8 cellular contexts compared by ENCODE assay signal in genomic region chr16:31032736-31033708, GRCh38. TPM values are rescaled to one million over a fixed set of nuclear protein-coding genes. Genes with fewer than 3 reads are reported as not detected.
DNase-seq lines count a peak whose midpoint lies in the region; ATAC-seq, FAIRE-seq and TF ChIP-seq lines count a peak whose summit lies in the region.

A gene with protein sequence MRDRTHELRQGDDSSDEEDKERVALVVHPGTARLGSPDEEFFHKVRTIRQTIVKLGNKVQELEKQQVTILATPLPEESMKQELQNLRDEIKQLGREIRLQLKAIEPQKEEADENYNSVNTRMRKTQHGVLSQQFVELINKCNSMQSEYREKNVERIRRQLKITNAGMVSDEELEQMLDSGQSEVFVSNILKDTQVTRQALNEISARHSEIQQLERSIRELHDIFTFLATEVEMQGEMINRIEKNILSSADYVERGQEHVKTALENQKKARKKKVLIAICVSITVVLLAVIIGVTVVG (plus strand): TSS chr16:31033558. CDS start chr16:31033806, 248 bp downstream.

- TF ChIP-seq CTCF in heart right ventricle (IDR thresholded peaks at IDR 0.05) = peak in 1 of 9 donors; percentile 13
- no peak for TF ChIP-seq CTCF in upper lobe of right lung (IDR thresholded peaks at IDR 0.05)

- ATAC-seq in HG02852 (IDR thresholded peaks at IDR 0.05; ENCODE audit: unreplicated experiment) (peak; percentile 79), heart right ventricle (peak; percentile 92 to 98 (median 96)), upper lobe of right lung (peak; percentile 94)

- intact Hi-C loops in T-helper 1 cell treated with Interleukin-12 subunit alpha and Interleukin-12 subunit beta and Interleukin-4 antibody, amounts not matched to agents 30 ng/mL and 1 ng/mL, for 36 hours (cut with micrococcal nuclease) = loop anchor here (1.0 to 5.0 kb wide), 12 partner anchors 36 to 836 kb away; partner anchors contain the start of genes ARMC5, CFAP119, HSD3B7 and ITGAX
- intact Hi-C loops in heart right ventricle (cut with DNase I) (loop anchor here in 8 of 10 donors (1.0 to 10.0 kb wide), 13 partner anchors 36 to 426 kb away; partner anchors contain the start of genes ZNF646 (in 7 of the 8), ZNF668 (in 7 of the 8), HSD3B7 (in 3 of the 8) and ARMC5 (in 1 of the 8)), posterior vena cava (cut with DNase I) (loop anchor here in 1 of 2 donors (5.0 kb wide), 1 partner anchor 36 kb away; no protein-coding TSS in a partner anchor), upper lobe of right lung (cut with DNase I) (no loop called here)

- TF ChIP-seq POLR2A in GM12892 (IDR thresholded peaks at IDR 0.05; ENCODE audit: low read depth, low read length) = peak; percentile 53; the same call in 1 of the 2 replicates

- H3K36me3 ChIP-seq in heart right ventricle (peaks cover 0 to 38% (median 10%) of the 10 kb centered on the region in 9 donors), upper lobe of right lung (peaks cover 29% of the 10 kb centered on the region)

- H3K27me3 ChIP-seq in heart right ventricle = no peaks in the 10 kb centered on the region
- H3K27me3 ChIP-seq in upper lobe of right lung = no peaks in the 10 kb centered on the region

- H3K9me3 ChIP-seq in heart right ventricle (no peaks in the 10 kb centered on the region), upper lobe of right lung (no peaks in the 10 kb centered on the region)

- 0 to 1% methylated on average over 75 of the region's 75 CpGs for WGBS in heart right ventricle, 2 donors

- FAIRE-seq in GM12892 (lab: Jason Lieb, UNC) = peak; percentile 97

- H3K4me3 ChIP-seq in heart right ventricle (peak within 1 kb of the TSS; percentile 74 to 96 (median 90)), upper lobe of right lung (peak within 1 kb of the TSS; percentile 94)

- H3K4me1 ChIP-seq in heart right ventricle = peaks cover 0 to 40% (median 20%) of the 10 kb centered on the region in 9 donors
- H3K4me1 ChIP-seq in upper lobe of right lung = peaks cover 7% of the 10 kb centered on the region

- DNase-seq in GM12892 (ENCODE audit: insufficient read length) = peak; percentile 87
- DNase-seq in NCI-H146 (lab: John Stamatoyannopoulos, UW) = peak; percentile 97
- peak; percentile 97 for DNase-seq in amniotic epithelial cell (ENCODE audit: low read depth)
- DNase-seq in heart right ventricle = peak; percentile 98 to 99
- DNase-seq in posterior vena cava (ENCODE audit: low spot score) = peak; percentile 100
- peak; percentile 99 for DNase-seq in upper lobe of right lung

- peak within 1 kb of the TSS; percentile 90 to 99 (median 96) for H3K27ac ChIP-seq in heart right ventricle
- H3K27ac ChIP-seq in upper lobe of right lung = peak within 1 kb of the TSS; percentile 88

RNA-seq across cellular contexts. Expression of the gene that starts here (rescaled TPM):
- 31.2 TPM for polyA plus RNA-seq in GM12892 (2012; ENCODE audit: missing spikeins)
- total RNA-seq in T-helper 1 cell treated with Interleukin-12 subunit alpha and Interleukin-12 subunit beta and Interleukin-4 antibody, amounts not matched to agents 30 ng/mL and 1 ng/mL, for 36 hours = 93.7 and 102 TPM in 2 replicates
- 10 to 100 TPM; 31.8 to 53.8 (median 38.6) TPM for total RNA-seq in heart right ventricle
- 10 to 100 TPM; 76.9 to 89.2 TPM for polyA plus RNA-seq in heart right ventricle
- 10 to 100 TPM; 54.4 to 75.4 TPM for total RNA-seq in posterior vena cava
- 91.7 TPM for total RNA-seq in upper lobe of right lung

Comparison
In these comparisons a context has a peak if more than half of its experiments do, and no peak if none do; other contexts are left out.
1. Peak in every context shown above with its lines: DNase-seq, ATAC-seq, H3K4me3 ChIP-seq and H3K27ac ChIP-seq.